ENCODE assay signal across 24 cellular contexts in genomic region chrX:13140007-13140406, GRCh38.
DNase-seq lines count a peak whose midpoint lies in the region; ATAC-seq, FAIRE-seq and TF ChIP-seq lines count a peak whose summit lies in the region.
"Had no signal": no experiment of that assay in that cellular context is flagged by ENCODE, and none has a peak within 500 bp of the region (broad histone marks: within the 10 kb centered on the region; RNA-seq: fewer than 3 reads in every experiment).

No MANE protein-coding gene starts in this region.

- intact Hi-C loops in kidney (cut with DNase I) (no loop called here), upper lobe of right lung (cut with DNase I) (no loop called here)

- H3K4me3 ChIP-seq in kidney (ENCODE audit: low read length in 2 of 2) (no peak overlapping the region), upper lobe of right lung (no peak overlapping the region)
- H3K4me3 ChIP-seq: A549, GM12878, GM23338 had no signal

- DNase-seq in GM12892 (ENCODE audit: insufficient read length) (no peak), RPMI7951 (ENCODE audit: low read depth) (peak; percentile 28), kidney (peak; percentile 63), upper lobe of right lung (no peak), NCI-H524 (lab: John Stamatoyannopoulos, UW) (no peak)
- DNase-seq: 8988T; ACHN; AML-193; BE2C; Calu3; CD4-positive, alpha-beta memory T cell; COR-L47; EL; GDM1; H9; HFFc6 had no signal

- H3K27ac ChIP-seq in kidney (ENCODE audit: low read depth in 2 of 2, low read length in 2 of 2) (no peak overlapping the region), upper lobe of right lung (no peak overlapping the region)
- H3K27ac ChIP-seq: A549; BLaER1 treated with 17β-estradiol and CSF1 and Interleukin-3, amounts not matched to agents 10 nM and 100 nM had no signal

- H3K27me3 ChIP-seq in upper lobe of right lung, result no peaks in the 10 kb centered on the region
- H3K27me3 ChIP-seq: BE2C; BLaER1 treated with 17β-estradiol and CSF1 and Interleukin-3, amounts not matched to agents 10 nM and 100 nM had no signal

- no peak overlapping the region for H3K9ac ChIP-seq in kidney (ENCODE audit: low read length in 2 of 2)
- H3K9ac ChIP-seq: BLaER1 treated with 17β-estradiol and CSF1 and Interleukin-3, amounts not matched to agents 10 nM and 100 nM had no signal

- TF ChIP-seq CTCF in kidney (IDR thresholded peaks at IDR 0.05; ENCODE audit: borderline replicate concordance, extremely low read depth, insufficient read depth), result no peak
- TF ChIP-seq CTCF in upper lobe of right lung (IDR thresholded peaks at IDR 0.05), result no peak

- H3K36me3 ChIP-seq in kidney (ENCODE audit: control insufficient read depth in 1 of 2, insufficient read depth in 2 of 2, low read length in 2 of 2), result no peaks in the 10 kb centered on the region
- no peaks in the 10 kb centered on the region for H3K36me3 ChIP-seq in upper lobe of right lung
- H3K36me3 ChIP-seq: BE2C had no signal

- no peak for TF ChIP-seq POLR2A in GM12892 (IDR thresholded peaks at IDR 0.05; ENCODE audit: low read depth, low read length)

- H3K9me3 ChIP-seq in kidney (ENCODE audit: control insufficient read depth in 1 of 2, low read length in 2 of 2), result no peaks in the 10 kb centered on the region
- H3K9me3 ChIP-seq in upper lobe of right lung, result no peaks in the 10 kb centered on the region
- H3K9me3 ChIP-seq: BE2C had no signal

- FAIRE-seq in GM12892 (lab: Jason Lieb, UNC) (peak; percentile 27), kidney (lab: Jason Lieb, UNC) (no peak)
- FAIRE-seq: A549, GM12878, GM18507, GM19239 had no signal

- ATAC-seq in upper lobe of right lung, result no peak
- no peak for ATAC-seq in GM19463 (IDR thresholded peaks at IDR 0.05; ENCODE audit: unreplicated experiment)
- ATAC-seq: A549, GM12878, GM23338, HCT116 had no signal

- no peaks in the 10 kb centered on the region for H3K4me1 ChIP-seq in kidney (ENCODE audit: control insufficient read depth in 1 of 2, insufficient read depth in 1 of 2, low read depth in 1 of 2, low read length in 2 of 2)
- no peaks in the 10 kb centered on the region for H3K4me1 ChIP-seq in upper lobe of right lung
- H3K4me1 ChIP-seq: A549, BE2C had no signal

Comparison
In these comparisons a context has a peak if more than half of its experiments do, and no peak if none do; other contexts are left out.
1. DNase-seq: peak in RPMI7951 (single experiment) and kidney (single experiment); none in GM12892 (single experiment), upper lobe of right lung (single experiment) and NCI-H524 (0 of 2).